10 cellular contexts compared by ENCODE assay signal in genomic region chr17:42325026-42325425, GRCh38. TPM values are rescaled to one million over a fixed set of nuclear protein-coding genes. Genes with fewer than 3 reads are reported as not detected.
DNase-seq lines count a peak whose midpoint lies in the region; ATAC-seq and TF ChIP-seq lines count a peak whose summit lies in the region.
"Had no signal": no experiment of that assay in that cellular context is flagged by ENCODE, and none has a peak within 500 bp of the region (broad histone marks: within the 10 kb centered on the region; RNA-seq: fewer than 3 reads in every experiment).

No MANE protein-coding gene starts in this region.

- DNase-seq in HFFc6 (peak; percentile 96), fibroblast of the aortic adventitia (ENCODE audit: low read depth) (peak; percentile 81), NCI-H69 (lab: John Stamatoyannopoulos, UW) (no peak), sciatic nerve (ENCODE audit: low spot score) (no peak)
- DNase-seq in activated CD8-positive, alpha-beta T cell treated with anti-CD3 and anti-CD28 coated beads, Interleukin-2, amount 10 ng/mL, durations not matched to agents 7 days and 5 days: no peak
- no peak for DNase-seq in activated CD8-positive, alpha-beta memory T cell treated with anti-CD3 and anti-CD28 coated beads for 24 hours
- DNase-seq: activated gamma-delta T cell treated with Interleukin-2 at 50 U/mL for 16 hours, NCI-H1048 had no signal

- H3K4me3 ChIP-seq in fibroblast of the aortic adventitia (ENCODE audit: low read depth, low read length): no peak overlapping the region
- no peak overlapping the region for H3K4me3 ChIP-seq in skeletal muscle tissue (ENCODE audit: low read length in 3 of 3)

- peak overlapping the region; percentile 95 for H3K27ac Mint-ChIP-seq in HFFc6
- H3K27ac Mint-ChIP-seq in activated CD8-positive, alpha-beta T cell treated with anti-CD3 and anti-CD28 coated beads, Interleukin-2, amount 10 ng/mL, durations not matched to agents 7 days and 5 days: peak overlapping the region; percentile 29

- ATAC-seq in activated CD8-positive, alpha-beta T cell treated with anti-CD3 and anti-CD28 coated beads, Interleukin-2, amount 10 ng/mL, durations not matched to agents 7 days and 5 days: no peak
- no peak for ATAC-seq in GM19395 (IDR thresholded peaks at IDR 0.05; ENCODE audit: unreplicated experiment)
- no peak for ATAC-seq in sciatic nerve

- peaks cover 38 to 65% (median 50%) of the 10 kb centered on the region in 3 donors for H3K36me3 ChIP-seq in skeletal muscle tissue (ENCODE audit: control insufficient read depth in 3 of 3, insufficient read depth in 3 of 3, low read length in 3 of 3)

- H3K9ac ChIP-seq in skeletal muscle tissue (ENCODE audit: low read depth in 1 of 3, low read length in 3 of 3): peak overlapping the region in 2 of 3 donors; percentile 41 to 46

- peaks cover 41% of the 10 kb centered on the region for H3K36me3 Mint-ChIP-seq in HFFc6 (ENCODE audit: low read depth)
- H3K36me3 Mint-ChIP-seq in activated CD8-positive, alpha-beta T cell treated with anti-CD3 and anti-CD28 coated beads, Interleukin-2, amount 10 ng/mL, durations not matched to agents 7 days and 5 days (ENCODE audit: low read depth): peaks cover 59% of the 10 kb centered on the region

- peak overlapping the region; percentile 60 for H3K27ac ChIP-seq in skeletal muscle tissue (ENCODE audit: low read depth, low read length)

- H3K27me3 ChIP-seq in skeletal muscle tissue (ENCODE audit: control insufficient read depth in 3 of 3, insufficient read depth in 3 of 3, low read length in 3 of 3): no peaks in the 10 kb centered on the region

- H3K4me1 Mint-ChIP-seq in HFFc6 (ENCODE audit: low read depth): peaks cover 78% of the 10 kb centered on the region
- peaks cover 34% of the 10 kb centered on the region for H3K4me1 Mint-ChIP-seq in activated CD8-positive, alpha-beta T cell treated with anti-CD3 and anti-CD28 coated beads, Interleukin-2, amount 10 ng/mL, durations not matched to agents 7 days and 5 days (ENCODE audit: low read depth)

- no peak for TF ChIP-seq CTCF in HFFc6 (IDR thresholded peaks at IDR 0.05)
- no peak for TF ChIP-seq CTCF in fibroblast of the aortic adventitia (IDR thresholded peaks at IDR 0.05; ENCODE audit: insufficient read depth, low read length)

- CTCF ChIA-PET in activated CD8-positive, alpha-beta T cell treated with anti-CD3 and anti-CD28 coated beads, Interleukin-2, amount 10 ng/mL, durations not matched to agents 7 days and 5 days (lab: Charles Lee): interaction anchor here (0.7 to 19.4 kb wide), 6 partner anchors 12 to 203 kb away, joined by 3 to 666 read pairs (median 6); partner anchors contain the start of gene STAT3

- peaks cover 6% of the 10 kb centered on the region; the same call in 1 of the 2 replicates for H3K27me3 Mint-ChIP-seq in HFFc6 (ENCODE audit: insufficient read depth)
- H3K27me3 Mint-ChIP-seq in activated CD8-positive, alpha-beta T cell treated with anti-CD3 and anti-CD28 coated beads, Interleukin-2, amount 10 ng/mL, durations not matched to agents 7 days and 5 days (ENCODE audit: low read depth): no peaks in the 10 kb centered on the region

- intact Hi-C loops in sciatic nerve (cut with DNase I): no loop called here

- no peaks in the 10 kb centered on the region for H3K9me3 Mint-ChIP-seq in HFFc6
- no peaks in the 10 kb centered on the region for H3K9me3 Mint-ChIP-seq in activated CD8-positive, alpha-beta T cell treated with anti-CD3 and anti-CD28 coated beads, Interleukin-2, amount 10 ng/mL, durations not matched to agents 7 days and 5 days (ENCODE audit: insufficient read depth)

- peaks cover 25 to 28% (median 26%) of the 10 kb centered on the region in 3 donors for H3K4me1 ChIP-seq in skeletal muscle tissue (ENCODE audit: control insufficient read depth in 3 of 3, insufficient read depth in 3 of 3, low read length in 3 of 3)

- peak overlapping the region; percentile 56 for H3K4me3 Mint-ChIP-seq in HFFc6
- no peak overlapping the region for H3K4me3 Mint-ChIP-seq in activated CD8-positive, alpha-beta T cell treated with anti-CD3 and anti-CD28 coated beads, Interleukin-2, amount 10 ng/mL, durations not matched to agents 7 days and 5 days

- no peaks in the 10 kb centered on the region for H3K9me3 ChIP-seq in skeletal muscle tissue (ENCODE audit: control insufficient read depth in 3 of 3, low read length in 3 of 3)

- POLR2A ChIA-PET in activated CD8-positive, alpha-beta T cell treated with anti-CD3 and anti-CD28 coated beads, Interleukin-2, amount 10 ng/mL, durations not matched to agents 7 days and 5 days (lab: Charles Lee): interaction anchor here (2.0 kb wide), 1 partner anchor 64 kb away, joined by 5 read pairs; the partner anchor contains the start of gene STAT3

RNA-seq across cellular contexts. Expression of gene STAT5A, which starts 36.7 kb away (rescaled TPM):
- 1 to 10 TPM in 1 of 6 experiments, under 1 TPM in 5; 0.27 to 1.0 (median 0.53) TPM for total RNA-seq in HFFc6 (2021; fragmentation: NEBNext Ultra II Directional; extraction: Animal tissue kit (Norgen Biotek cat#: 25700))
- total RNA-seq in activated CD8-positive, alpha-beta T cell treated with anti-CD3 and anti-CD28 coated beads, Interleukin-2, amount 10 ng/mL, durations not matched to agents 7 days and 5 days: 100 to 1,000 TPM; 117 to 119 TPM
- 25.2 and 27.3 TPM in 2 replicates for total RNA-seq in fibroblast of the aortic adventitia (ENCODE audit: low replicate concordance)
- 18.3 TPM for total RNA-seq in skeletal muscle tissue
- total RNA-seq in sciatic nerve: 55.6 TPM

RNA-seq across cellular contexts. Expression of gene STAT5B, which starts 48.8 kb away (rescaled TPM):
- total RNA-seq in HFFc6 (2021; fragmentation: NEBNext Ultra II Directional; extraction: Animal tissue kit (Norgen Biotek cat#: 25700)): 10 to 100 TPM; 16.8 to 22.5 (median 20.1) TPM
- total RNA-seq in activated CD8-positive, alpha-beta T cell treated with anti-CD3 and anti-CD28 coated beads, Interleukin-2, amount 10 ng/mL, durations not matched to agents 7 days and 5 days: 10 to 100 TPM; 92.7 to 94.4 TPM
- total RNA-seq in fibroblast of the aortic adventitia (ENCODE audit: low replicate concordance) (14.1 and 23.0 TPM in 2 replicates), skeletal muscle tissue (31.3 TPM), sciatic nerve (90.8 TPM)

Comparison
In these comparisons a context has a peak if more than half of its experiments do, and no peak if none do; other contexts are left out.
1. DNase-seq: peak in HFFc6 (single experiment) and fibroblast of the aortic adventitia (single experiment); none in activated CD8-positive, alpha-beta T cell treated with anti-CD3 and anti-CD28 coated beads, Interleukin-2, amount 10 ng/mL, durations not matched to agents 7 days and 5 days (single experiment), NCI-H69 (single experiment), activated CD8-positive, alpha-beta memory T cell treated with anti-CD3 and anti-CD28 coated beads for 24 hours (single experiment) and sciatic nerve (single experiment).